Comparison of ENCODE assay signal across 10 cellular contexts in the genomic region with DNA sequence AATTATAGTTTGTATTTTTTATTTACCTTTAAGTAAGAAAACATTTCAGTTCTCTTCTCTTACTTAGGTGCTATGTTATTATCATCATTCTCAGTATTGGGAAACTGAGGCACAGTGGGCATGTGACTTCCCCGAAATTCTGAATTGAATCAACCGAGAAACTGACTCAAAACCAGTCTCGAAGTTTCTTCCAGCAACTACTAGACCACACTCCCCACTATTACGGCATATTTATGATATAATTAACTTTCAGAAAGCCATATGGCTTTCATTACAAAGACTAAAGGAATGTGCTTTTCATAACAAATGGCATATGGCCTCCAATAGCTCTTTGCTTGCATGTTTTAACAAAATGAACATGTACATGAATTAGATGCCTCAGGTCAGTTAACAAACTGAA.
DNase-seq lines count a peak whose midpoint lies in the region; ATAC-seq and TF ChIP-seq lines count a peak whose summit lies in the region.
"Had no signal": no experiment of that assay in that cellular context is flagged by ENCODE, and none has a peak within 500 bp of the region (broad histone marks: within the 10 kb centered on the region; RNA-seq: fewer than 3 reads in every experiment).

No MANE protein-coding gene starts in this region.

- H3K4me1 ChIP-seq in GM23248 (ENCODE audit: insufficient read depth) (peaks cover 78% of the 10 kb centered on the region), smooth muscle cell (ENCODE audit: low read depth) (peaks cover 23% of the 10 kb centered on the region)

- peaks cover 0 to 3% (median 0%) of the 10 kb centered on the region in 9 donors for H3K9me3 Mint-ChIP-seq in naive thymus-derived CD8-positive, alpha-beta T cell
- H3K9me3 Mint-ChIP-seq: stimulated activated memory B cell treated with anti-CD40 and anti-IgM and Interleukin-4, amounts not matched to agents 10 μg/mL and 1 μg/mL and 100 μg/mL, for 72 hours had no signal

- no peak for TF ChIP-seq CTCF in smooth muscle cell (IDR thresholded peaks at IDR 0.05; ENCODE audit: borderline replicate concordance, insufficient read depth, poor library complexity, severe bottlenecking)

- no peak overlapping the region for H3K4me3 Mint-ChIP-seq in naive thymus-derived CD8-positive, alpha-beta T cell
- H3K4me3 Mint-ChIP-seq: activated CD4-positive, alpha-beta T cell treated with anti-CD3 and anti-CD28 coated beads for 36 hours; stimulated activated memory B cell treated with anti-CD40 and anti-IgM and Interleukin-4, amounts not matched to agents 10 μg/mL and 1 μg/mL and 100 μg/mL, for 72 hours had no signal

- no peaks in the 10 kb centered on the region for H3K9me3 ChIP-seq in GM23248 (ENCODE audit: low read depth)
- H3K9me3 ChIP-seq in SK-N-MC (ENCODE audit: low read depth, low read length), result no peaks in the 10 kb centered on the region
- H3K9me3 ChIP-seq in smooth muscle cell (replicated peaks; ENCODE audit: low read depth), result no peaks in the 10 kb centered on the region

- peaks cover 13% of the 10 kb centered on the region for H3K79me2 ChIP-seq in GM23248 (ENCODE audit: insufficient read depth)
- H3K79me2 ChIP-seq in smooth muscle cell (ENCODE audit: low read depth), result no peaks in the 10 kb centered on the region

- peak overlapping the region; percentile 51 for H3K4me3 ChIP-seq in GM23248
- peak overlapping the region; percentile 72 for H3K4me3 ChIP-seq in SK-N-MC
- no peak overlapping the region for H3K4me3 ChIP-seq in smooth muscle cell

- H2AFZ ChIP-seq in GM23248, result no peak overlapping the region
- H2AFZ ChIP-seq in smooth muscle cell (ENCODE audit: low read depth), result no peak overlapping the region

- H3K27me3 ChIP-seq in GM23248 (replicated peaks; ENCODE audit: insufficient read depth), result no peaks in the 10 kb centered on the region
- no peaks in the 10 kb centered on the region for H3K27me3 ChIP-seq in smooth muscle cell (ENCODE audit: low read depth)

- in situ Hi-C loops in GM23248 (cut with MboI), result no loop called here

- H3K36me3 ChIP-seq in GM23248 (ENCODE audit: low read depth) (no peaks in the 10 kb centered on the region), SK-N-MC (ENCODE audit: insufficient read depth, low read length) (no peaks in the 10 kb centered on the region), smooth muscle cell (ENCODE audit: low read depth) (no peaks in the 10 kb centered on the region)

- peaks cover 83% of the 10 kb centered on the region for H3F3A ChIP-seq in GM23248 (ENCODE audit: insufficient read depth)
- peaks cover 11% of the 10 kb centered on the region for H3F3A ChIP-seq in smooth muscle cell (ENCODE audit: low read depth)

- no peak overlapping the region for H3K27ac Mint-ChIP-seq in naive thymus-derived CD8-positive, alpha-beta T cell
- H3K27ac Mint-ChIP-seq: activated CD4-positive, alpha-beta T cell treated with anti-CD3 and anti-CD28 coated beads for 36 hours; stimulated activated memory B cell treated with anti-CD40 and anti-IgM and Interleukin-4, amounts not matched to agents 10 μg/mL and 1 μg/mL and 100 μg/mL, for 72 hours had no signal

- peak; percentile 83 for DNase-seq in GM23248
- DNase-seq in SK-N-MC (ENCODE audit: low read depth, low spot score), result peak; percentile 90
- peak; percentile 78 for DNase-seq in fibroblast of the conjunctiva (ENCODE audit: low read depth)
- DNase-seq in smooth muscle cell (lab: John Stamatoyannopoulos, UW; ENCODE audit: unreplicated experiment), result no peak
- no peak for DNase-seq in naive thymus-derived CD8-positive, alpha-beta T cell
- DNase-seq in NCI-H82 treated with DMSO at 0.1 percent for 48 hours (lab: John Stamatoyannopoulos, UW; ENCODE audit: unreplicated experiment), result no peak
- DNase-seq: activated CD4-positive, alpha-beta T cell treated with anti-CD3 and anti-CD28 coated beads for 36 hours; anterior cingulate cortex had no signal

- H3K27ac ChIP-seq in GM23248, result peak overlapping the region; percentile 94
- H3K27ac ChIP-seq in SK-N-MC, result peak overlapping the region; percentile 99
- H3K27ac ChIP-seq in smooth muscle cell (ENCODE audit: low read depth), result peak overlapping the region; percentile 95

- WGBS in GM23248 (ENCODE audit: low coverage in 1 of 2, low lambda C conversion rate in 2 of 2, missing lambda C conversion rate in 2 of 2), 2 experiments, result 0 to 1% methylated on average over 4 of the region's 4 CpGs
- 38% methylated on average over 4 of the region's 4 CpGs for WGBS in smooth muscle cell (ENCODE audit: low lambda C conversion rate)

- no peaks in the 10 kb centered on the region for H3K27me3 Mint-ChIP-seq in naive thymus-derived CD8-positive, alpha-beta T cell
- H3K27me3 Mint-ChIP-seq: activated CD4-positive, alpha-beta T cell treated with anti-CD3 and anti-CD28 coated beads for 36 hours; stimulated activated memory B cell treated with anti-CD40 and anti-IgM and Interleukin-4, amounts not matched to agents 10 μg/mL and 1 μg/mL and 100 μg/mL, for 72 hours had no signal

- no peaks in the 10 kb centered on the region for H3K9me2 ChIP-seq in GM23248 (ENCODE audit: insufficient read depth)

- H3K4me1 Mint-ChIP-seq in naive thymus-derived CD8-positive, alpha-beta T cell, result peaks cover 0 to 9% (median 2%) of the 10 kb centered on the region in 4 donors

- POLR2A ChIA-PET in naive thymus-derived CD8-positive, alpha-beta T cell (lab: Charles Lee), result no interaction called here

- peak overlapping the region; percentile 71 for H3K9ac ChIP-seq in GM23248
- peak overlapping the region; percentile 74 for H3K9ac ChIP-seq in SK-N-MC (ENCODE audit: insufficient read length)
- peak overlapping the region; percentile 45 for H3K9ac ChIP-seq in smooth muscle cell (ENCODE audit: low read depth)

- H3K36me3 Mint-ChIP-seq in naive thymus-derived CD8-positive, alpha-beta T cell, result peaks cover 0 to 1% (median 0%) of the 10 kb centered on the region in 3 donors

- peak overlapping the region; percentile 73 for H3K4me2 ChIP-seq in GM23248 (ENCODE audit: unreplicated experiment)
- H3K4me2 ChIP-seq in smooth muscle cell, result peak overlapping the region; percentile 72

- no peak for ATAC-seq in HG03457 (IDR thresholded peaks at IDR 0.05; ENCODE audit: unreplicated experiment)
- no peak for ATAC-seq in naive thymus-derived CD8-positive, alpha-beta T cell
- ATAC-seq: activated CD4-positive, alpha-beta T cell treated with anti-CD3 and anti-CD28 coated beads for 36 hours; stimulated activated memory B cell treated with anti-CD40 and anti-IgM and Interleukin-4, amounts not matched to agents 10 μg/mL and 1 μg/mL and 100 μg/mL, for 72 hours had no signal

- no peaks in the 10 kb centered on the region for H4K20me1 ChIP-seq in GM23248 (ENCODE audit: insufficient read depth)
- no peaks in the 10 kb centered on the region for H4K20me1 ChIP-seq in smooth muscle cell (ENCODE audit: low read depth)

Comparison
In these comparisons a context has a peak if more than half of its experiments do, and no peak if none do; other contexts are left out.
1. DNase-seq: peak in GM23248 (single experiment), SK-N-MC (single experiment) and fibroblast of the conjunctiva (single experiment); none in smooth muscle cell (single experiment), naive thymus-derived CD8-positive, alpha-beta T cell (0 of 10) and NCI-H82 treated with DMSO at 0.1 percent for 48 hours (single experiment).
2. Peak in every context shown above with its lines, with median percentiles within 50 percentile points of each other: H3K27ac ChIP-seq and H3K9ac ChIP-seq.